25 cellular contexts compared by ENCODE assay signal in the genomic region with DNA sequence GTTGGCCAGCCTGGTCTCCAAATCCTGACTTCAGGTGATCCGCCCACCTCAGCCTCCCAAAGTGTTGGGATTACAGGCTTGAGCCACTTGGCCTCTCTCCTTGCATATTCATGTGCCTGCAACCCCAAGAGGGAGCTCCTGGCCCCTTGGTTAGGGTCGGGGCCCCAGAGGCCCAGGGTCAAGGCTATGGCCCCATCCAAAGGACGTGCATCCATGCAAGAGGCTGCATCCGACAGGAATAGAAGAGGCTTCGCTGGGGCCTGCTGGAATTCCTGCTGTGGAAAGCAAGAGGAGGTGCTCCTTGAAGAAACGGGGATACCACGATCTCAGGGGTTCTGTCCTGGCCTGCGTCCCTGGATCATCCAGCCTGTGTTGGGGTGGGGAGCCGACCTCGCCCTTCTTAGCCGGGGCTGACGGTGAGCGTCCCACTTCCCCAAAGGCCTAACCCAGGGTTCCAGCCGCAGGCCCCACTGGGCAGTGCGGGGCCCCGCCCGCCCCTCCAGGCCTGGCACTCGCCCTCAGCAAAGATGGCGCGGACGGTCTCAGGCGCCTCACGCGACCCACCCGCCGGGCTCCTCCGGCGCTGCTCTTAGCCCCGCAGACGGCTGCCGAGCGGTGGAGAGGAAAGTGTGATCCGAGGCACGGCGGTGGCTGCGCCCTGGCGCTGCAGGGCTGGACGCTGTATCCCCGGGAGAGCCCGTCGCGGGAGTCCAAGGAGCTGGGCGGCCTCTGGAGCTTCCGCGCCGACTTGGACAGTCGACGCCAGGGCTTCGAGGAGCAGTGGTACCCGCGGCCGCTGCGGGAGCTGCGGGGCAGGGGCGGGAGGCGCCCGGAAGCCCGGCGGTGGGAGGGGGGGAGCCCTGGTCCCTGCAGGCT. TPM values are rescaled to one million over a fixed set of nuclear protein-coding genes. Genes with fewer than 3 reads are reported as not detected.
DNase-seq lines count a peak whose midpoint lies in the region; ATAC-seq and TF ChIP-seq lines count a peak whose summit lies in the region.
"Had no signal": no experiment of that assay in that cellular context is flagged by ENCODE, and none has a peak within 500 bp of the region (broad histone marks: within the 10 kb centered on the region; RNA-seq: fewer than 3 reads in every experiment).

No MANE protein-coding gene starts in this region.

- H3K4me3 Mint-ChIP-seq in chondrocyte (ENCODE audit: unreplicated experiment) (no peak overlapping the region), type B pancreatic cell (no peak overlapping the region)
- H3K4me3 Mint-ChIP-seq: CD4-positive, alpha-beta memory T cell; H9 had no signal

- no peaks in the 10 kb centered on the region for H3K36me3 ChIP-seq in H7 (replicated peaks; ENCODE audit: control insufficient read depth, insufficient read depth, low read length)
- H3K36me3 ChIP-seq: Peyer's patch had no signal

- H3K4me1 Mint-ChIP-seq in chondrocyte (ENCODE audit: low read depth) (no peaks in the 10 kb centered on the region), type B pancreatic cell (ENCODE audit: unreplicated experiment) (no peaks in the 10 kb centered on the region)
- H3K4me1 Mint-ChIP-seq: CD4-positive, alpha-beta memory T cell; H9 had no signal

- no peak overlapping the region for H3K27ac Mint-ChIP-seq in chondrocyte (ENCODE audit: unreplicated experiment)
- H3K27ac Mint-ChIP-seq in type B pancreatic cell: no peak overlapping the region
- H3K27ac Mint-ChIP-seq: CD4-positive, alpha-beta memory T cell; H9 had no signal

- DNase-seq in H7 (peak; percentile 11), chondrocyte (ENCODE audit: low spot score) (peak; percentile 87), posterior vena cava (ENCODE audit: low spot score) (peak; percentile 62), type B pancreatic cell (ENCODE audit: extremely low spot score, unreplicated experiment) (peak; percentile 65), SIG-M5 (lab: John Stamatoyannopoulos, UW) (no peak), GM19240 (ENCODE audit: insufficient read length, low spot score) (no peak)
- DNase-seq: C1 segment of cervical spinal cord; CD4-positive, alpha-beta memory T cell; COR-L47; GM23248; H9; KBM-7; NCI-H1694; NCI-H2029 treated with DMSO at 0.1 percent for 48 hours; NCI-H226; NCI-H510A; NCI-H69; OCI-M1; Peyer's patch; SHP77 treated with DMSO at 0.1 percent for 48 hours had no signal

- H3K4me3 ChIP-seq in H7 (ENCODE audit: insufficient read depth, low read depth, low read length): no peak overlapping the region
- H3K4me3 ChIP-seq: A549, GM23248, Peyer's patch, SK-N-MC had no signal

- H3K9me3 Mint-ChIP-seq in chondrocyte (ENCODE audit: low read depth) (peaks cover 22% of the 10 kb centered on the region), type B pancreatic cell (no peaks in the 10 kb centered on the region)

- no peaks in the 10 kb centered on the region for H3K27me3 ChIP-seq in H7 (ENCODE audit: control insufficient read depth, insufficient read depth, low read length)
- H3K27me3 ChIP-seq: Peyer's patch had no signal

- no peak for ATAC-seq in HG03460 (IDR thresholded peaks at IDR 0.05; ENCODE audit: unreplicated experiment)
- ATAC-seq: A549 had no signal

- TF ChIP-seq CTCF in chondrocyte (IDR thresholded peaks at IDR 0.05) (no peak), type B pancreatic cell (conservative IDR thresholded peaks at IDR 0.05) (no peak)

- H3K27me3 Mint-ChIP-seq in chondrocyte (ENCODE audit: low read depth) (no peaks in the 10 kb centered on the region), type B pancreatic cell (no peaks in the 10 kb centered on the region)
- H3K27me3 Mint-ChIP-seq: CD4-positive, alpha-beta memory T cell had no signal

- intact Hi-C loops in posterior vena cava (cut with DNase I): loop anchor here in 1 of 2 donors (2.0 kb wide), 1 partner anchor 113 kb away; no protein-coding TSS in a partner anchor

- H3K36me3 Mint-ChIP-seq in chondrocyte (ENCODE audit: low read depth): peaks cover 4% of the 10 kb centered on the region
- no peaks in the 10 kb centered on the region for H3K36me3 Mint-ChIP-seq in type B pancreatic cell
- H3K36me3 Mint-ChIP-seq: CD4-positive, alpha-beta memory T cell had no signal

RNA-seq across cellular contexts. Expression of gene ZNF727, which starts 54.7 kb away (rescaled TPM):
- not detected in 2 replicates for total RNA-seq in H7 (2014; rRNA removed; shearing (Covaris generic))
- total RNA-seq in chondrocyte: not detected in 3 replicates
- total RNA-seq in posterior vena cava: 1 to 10 TPM; 3.5 to 6.4 TPM
- total RNA-seq in type B pancreatic cell (ENCODE audit: low replicate concordance): not detected in 2 replicates
- total RNA-seq: GM23248, H9, LHCN-M2, MCF 10A had no signal

Comparison
In these comparisons a context has a peak if more than half of its experiments do, and no peak if none do; other contexts are left out.
1. DNase-seq: peak in H7 (single experiment), chondrocyte (single experiment), posterior vena cava (single experiment) and type B pancreatic cell (single experiment); none in SIG-M5 (single experiment) and GM19240 (single experiment).